34 cellular contexts compared by ENCODE assay signal in genomic region chr18:26925313-26925712, GRCh38. TPM values are rescaled to one million over a fixed set of nuclear protein-coding genes. Genes with fewer than 3 reads are reported as not detected.
"Had no signal": no experiment of that assay in that cellular context is flagged by ENCODE, and none has a peak within 500 bp of the region (broad histone marks: within the 10 kb centered on the region; RNA-seq: fewer than 3 reads in every experiment).

No MANE protein-coding gene starts in this region.

- H3K4me1 ChIP-seq: esophagus muscularis mucosa, foreskin keratinocyte had no signal

- H3K9me3 Mint-ChIP-seq: activated B cell treated with CpG ODN at 0.5 μM for 24 hours; activated CD8-positive, alpha-beta T cell treated with anti-CD3 and anti-CD28 coated beads for 36 hours; T-helper 2 cell treated with Interferon-gamma antibody and Interleukin-4, amounts not matched to agents 5 μg/mL and 100 μg/mL, for 36 hours had no signal

- H3K36me3 Mint-ChIP-seq: activated naive CD8-positive, alpha-beta T cell had no signal

- H3K4me3 Mint-ChIP-seq: activated B cell treated with CpG ODN at 0.5 μM for 24 hours; activated CD8-positive, alpha-beta T cell treated with anti-CD3 and anti-CD28 coated beads for 36 hours; activated naive CD8-positive, alpha-beta T cell; activated T-cell treated with anti-CD3 and anti-CD28 coated beads, Interleukin-2, amount 50 U/mL, for 4 hours; activated T-helper 17 cell treated with anti-CD3 and anti-CD28 coated beads, Interleukin-2, amount 50 U/mL, for 72 hours; effector memory CD8-positive, alpha-beta T cell; T-helper 17 cell; T-helper 2 cell treated with Interferon-gamma antibody and Interleukin-4, amounts not matched to agents 5 μg/mL and 100 μg/mL, for 36 hours had no signal

- H3K27me3 Mint-ChIP-seq: activated B cell treated with CpG ODN at 0.5 μM for 24 hours; activated naive CD8-positive, alpha-beta T cell; activated T-helper 17 cell treated with anti-CD3 and anti-CD28 coated beads, Interleukin-2, amount 50 U/mL, for 72 hours; effector memory CD8-positive, alpha-beta T cell; T-helper 17 cell had no signal

- FAIRE-seq: astrocyte, colon had no signal

- H3K36me3 ChIP-seq: brain microvascular endothelial cell, esophagus muscularis mucosa, gastrocnemius medialis, heart left ventricle, WERI-Rb-1 had no signal

- DNase-seq: activated B cell treated with CpG ODN at 0.5 μM for 24 hours; activated CD4-positive, alpha-beta T cell treated with anti-CD3 and anti-CD28 coated beads for 48 hours; activated CD4-positive, alpha-beta T cell treated with anti-CD3 and anti-CD28 coated beads, Interleukin-2, amount 50 U/mL, for 1 hour; activated CD4-positive, alpha-beta T cell treated with anti-CD3 and anti-CD28 coated beads, Interleukin-2, amount 50 U/mL, for 48 hours; activated CD8-positive, alpha-beta memory T cell treated with anti-CD3 and anti-CD28 coated beads for 24 hours; activated CD8-positive, alpha-beta T cell treated with anti-CD3 and anti-CD28 coated beads for 36 hours; activated effector memory CD4-positive, alpha-beta T cell treated with Interleukin-2 at 50 U/mL for 16 hours; activated gamma-delta T cell treated with Interleukin-2 at 50 U/mL for 16 hours; activated naive CD4-positive, alpha-beta T cell treated with anti-CD3 and anti-CD28 coated beads, Interleukin-2, amount 50 U/mL, for 16 hours; activated naive CD4-positive, alpha-beta T cell treated with Interleukin-2 at 50 U/mL for 16 hours; activated T-cell treated with anti-CD3 and anti-CD28 coated beads, Interleukin-2, amount 50 U/mL, for 4 hours; amniotic stem cell; anterior cingulate cortex; brain microvascular endothelial cell; caudate nucleus; cortex of kidney; dermis blood vessel endothelial cell; effector CD4-positive, alpha-beta T cell; effector memory CD8-positive, alpha-beta T cell; erythroblast; foreskin keratinocyte; gastrocnemius medialis; glutamatergic neuron; heart left ventricle; T-helper 17 cell; T1000; WERI-Rb-1 had no signal

- H3K4me1 Mint-ChIP-seq: activated B cell treated with CpG ODN at 0.5 μM for 24 hours; activated T-helper 17 cell treated with anti-CD3 and anti-CD28 coated beads, Interleukin-2, amount 50 U/mL, for 72 hours; T-helper 17 cell had no signal

- H3K27ac Mint-ChIP-seq: activated B cell treated with CpG ODN at 0.5 μM for 24 hours; activated CD8-positive, alpha-beta T cell treated with anti-CD3 and anti-CD28 coated beads for 36 hours; activated naive CD8-positive, alpha-beta T cell; activated T-helper 17 cell treated with anti-CD3 and anti-CD28 coated beads, Interleukin-2, amount 50 U/mL, for 72 hours; effector memory CD8-positive, alpha-beta T cell; T-helper 17 cell; T-helper 2 cell treated with Interferon-gamma antibody and Interleukin-4, amounts not matched to agents 5 μg/mL and 100 μg/mL, for 36 hours had no signal

- H3K9me3 ChIP-seq: gastrocnemius medialis had no signal

- H3K4me3 ChIP-seq: esophagus muscularis mucosa, gastrocnemius medialis, heart left ventricle had no signal

- H3K27ac ChIP-seq: brain microvascular endothelial cell, esophagus muscularis mucosa, foreskin keratinocyte, gastrocnemius medialis, heart left ventricle, WERI-Rb-1 had no signal

- H3K27me3 ChIP-seq: brain microvascular endothelial cell, esophagus muscularis mucosa, foreskin keratinocyte, gastrocnemius medialis, heart left ventricle had no signal

RNA-seq across cellular contexts. Expression of gene AQP4, which starts 59.8 kb away (rescaled TPM):
- total RNA-seq: activated B cell treated with CpG ODN at 0.5 μM for 24 hours; activated CD8-positive, alpha-beta T cell treated with anti-CD3 and anti-CD28 coated beads for 36 hours; activated T-helper 17 cell treated with anti-CD3 and anti-CD28 coated beads, Interleukin-2, amount 50 U/mL, for 72 hours; astrocyte; chondrocyte; foreskin keratinocyte; T-helper 17 cell had no signal
- polyA plus RNA-seq: foreskin keratinocyte had no signal
